Comparison of ENCODE assay signal across 12 cellular contexts in the genomic region with DNA sequence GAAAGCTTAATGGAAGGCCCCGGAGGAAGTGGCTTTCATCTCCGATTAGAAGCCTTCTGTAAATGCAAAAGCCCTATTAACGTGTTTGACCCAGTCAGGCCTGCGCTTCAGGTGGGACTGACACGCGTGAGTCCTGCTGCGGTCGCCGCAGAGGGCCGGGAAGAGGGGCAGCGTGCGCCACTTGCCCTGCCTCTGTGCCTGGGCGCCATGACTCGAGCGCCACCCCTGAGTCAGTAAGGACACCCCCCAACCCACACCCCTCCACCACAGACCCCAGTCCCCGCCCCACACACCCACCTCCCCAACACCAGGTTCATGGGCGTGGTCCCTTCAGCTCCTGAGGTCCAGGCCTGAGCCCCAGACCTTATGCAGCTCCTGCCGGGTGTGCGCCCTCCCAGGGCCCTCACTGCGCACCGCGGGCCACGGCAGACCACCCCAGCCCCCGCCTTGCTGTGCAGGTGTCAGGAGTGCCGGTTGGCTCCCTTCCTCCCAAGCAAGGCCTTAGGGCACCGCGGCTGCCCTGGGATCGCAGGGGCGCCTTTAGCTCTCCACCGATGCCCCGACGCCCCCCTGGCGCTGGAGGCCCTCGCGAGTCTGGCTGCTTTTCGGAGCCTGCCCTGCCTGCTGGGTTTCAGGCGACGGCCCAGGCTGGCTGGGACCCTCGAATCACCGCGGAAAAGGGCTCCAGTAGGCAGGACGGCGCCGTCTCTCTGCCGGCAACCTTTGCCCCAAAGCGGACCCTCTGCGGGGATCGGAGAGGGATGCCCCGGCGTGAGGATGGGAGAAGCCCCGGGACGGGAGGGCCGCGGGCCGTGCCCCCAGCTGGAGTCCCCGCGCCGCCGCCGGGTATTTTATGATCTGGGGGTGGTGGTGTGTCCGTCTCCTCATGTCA. TPM values are rescaled to one million over a fixed set of nuclear protein-coding genes. Genes with fewer than 3 reads are reported as not detected.
DNase-seq lines count a peak whose midpoint lies in the region; ATAC-seq, FAIRE-seq and TF ChIP-seq lines count a peak whose summit lies in the region.
"Had no signal": no experiment of that assay in that cellular context is flagged by ENCODE, and none has a peak within 500 bp of the region (broad histone marks: within the 10 kb centered on the region; RNA-seq: fewer than 3 reads in every experiment).

No MANE protein-coding gene starts in this region.

- peak in 1 of 2 donors; percentile 23 for TF ChIP-seq POLR2A in heart left ventricle (IDR thresholded peaks at IDR 0.05)
- peak in 1 of 2 donors; percentile 3 for TF ChIP-seq POLR2A in uterus (IDR thresholded peaks at IDR 0.05)

- H3K27me3 Mint-ChIP-seq in activated naive CD8-positive, alpha-beta T cell treated with anti-CD3 and anti-CD28 coated beads, Interleukin-2, amount 50 U/mL, for 24 hours: peaks cover 48% of the 10 kb centered on the region
- H3K27me3 Mint-ChIP-seq in activated naive CD8-positive, alpha-beta T cell treated with anti-CD3 and anti-CD28 coated beads for 36 hours: peaks cover 55% of the 10 kb centered on the region

- no peaks in the 10 kb centered on the region for H3K36me3 ChIP-seq in heart left ventricle
- no peaks in the 10 kb centered on the region for H3K36me3 ChIP-seq in pancreas
- H3K36me3 ChIP-seq in uterus: no peaks in the 10 kb centered on the region

- peaks cover 15 to 50% (median 23%) of the 10 kb centered on the region in 9 donors for H3K27me3 ChIP-seq in heart left ventricle
- no peaks in the 10 kb centered on the region for H3K27me3 ChIP-seq in pancreas
- peaks cover 0 to 13% of the 10 kb centered on the region in 2 donors for H3K27me3 ChIP-seq in uterus

- WGBS in heart left ventricle, 4 donors: 10 to 24% (median 14%) methylated on average over 16 to 61 of the region's 61 CpGs
- 11 to 17% methylated on average over 47 to 61 of the region's 61 CpGs for WGBS in pancreas, 2 donors

- peak overlapping the region; percentile 17 for H3K4me3 Mint-ChIP-seq in activated naive CD8-positive, alpha-beta T cell treated with anti-CD3 and anti-CD28 coated beads, Interleukin-2, amount 50 U/mL, for 24 hours
- H3K4me3 Mint-ChIP-seq in activated naive CD8-positive, alpha-beta T cell treated with anti-CD3 and anti-CD28 coated beads for 36 hours: no peak overlapping the region

- no peaks in the 10 kb centered on the region for H3K36me3 Mint-ChIP-seq in activated naive CD8-positive, alpha-beta T cell treated with anti-CD3 and anti-CD28 coated beads, Interleukin-2, amount 50 U/mL, for 24 hours (ENCODE audit: low read depth)
- no peaks in the 10 kb centered on the region for H3K36me3 Mint-ChIP-seq in activated naive CD8-positive, alpha-beta T cell treated with anti-CD3 and anti-CD28 coated beads for 36 hours

- no peak for DNase-seq in activated naive CD8-positive, alpha-beta T cell treated with anti-CD3 and anti-CD28 coated beads, Interleukin-2, amount 50 U/mL, for 24 hours
- no peak for DNase-seq in activated naive CD8-positive, alpha-beta T cell treated with anti-CD3 and anti-CD28 coated beads for 36 hours
- DNase-seq in heart left ventricle (peak in 1 of 5 donors; percentile 46), pancreas (peak in 1 of 6 donors; percentile 49), uterus (no peak), GM20000 (ENCODE audit: low spot score) (no peak), nucleus accumbens (lab: John Stamatoyannopoulos, UW) (no peak)

- no peak for TF ChIP-seq CTCF in heart left ventricle (IDR thresholded peaks at IDR 0.05)
- TF ChIP-seq CTCF in pancreas (IDR thresholded peaks at IDR 0.05): no peak
- TF ChIP-seq CTCF in uterus (IDR thresholded peaks at IDR 0.05): no peak
- no peak for TF ChIP-seq CTCF in GM20000 (IDR thresholded peaks at IDR 0.05; ENCODE audit: extremely low read depth, missing control alignments)

- H3K4me1 ChIP-seq in heart left ventricle: peaks cover 0 to 38% (median 19%) of the 10 kb centered on the region in 12 donors
- peaks cover 18 to 31% (median 26%) of the 10 kb centered on the region in 3 donors for H3K4me1 ChIP-seq in pancreas
- peaks cover 0 to 13% of the 10 kb centered on the region in 2 donors for H3K4me1 ChIP-seq in uterus

- H3K4me3 ChIP-seq in heart left ventricle (peak overlapping the region in 10 of 12 donors; percentile 34 to 63 (median 46)), pancreas (peak overlapping the region in 2 of 4 donors; percentile 28 to 49), uterus (peak overlapping the region; percentile 11 to 29)

- H3K4me1 Mint-ChIP-seq in activated naive CD8-positive, alpha-beta T cell treated with anti-CD3 and anti-CD28 coated beads, Interleukin-2, amount 50 U/mL, for 24 hours: peaks cover 6% of the 10 kb centered on the region
- H3K4me1 Mint-ChIP-seq in activated naive CD8-positive, alpha-beta T cell treated with anti-CD3 and anti-CD28 coated beads for 36 hours: peaks cover 3% of the 10 kb centered on the region

- FAIRE-seq in pancreas (lab: Jason Lieb, UNC): no peak
- FAIRE-seq: GM18507 had no signal

- H3K27ac Mint-ChIP-seq in activated naive CD8-positive, alpha-beta T cell treated with anti-CD3 and anti-CD28 coated beads, Interleukin-2, amount 50 U/mL, for 24 hours: no peak overlapping the region
- H3K27ac Mint-ChIP-seq in activated naive CD8-positive, alpha-beta T cell treated with anti-CD3 and anti-CD28 coated beads for 36 hours: no peak overlapping the region

- intact Hi-C loops in heart left ventricle (cut with DNase I): loop anchor here (1.0 to 10.0 kb wide), 8 partner anchors 256 to 392 kb away; no protein-coding TSS in a partner anchor
- intact Hi-C loops in pancreas (cut with DNase I): loop anchor here in 2 of 3 donors (5.0 kb wide), 2 partner anchors 255 to 325 kb away; no protein-coding TSS in a partner anchor
- intact Hi-C loops in uterus (cut with DNase I; ENCODE audit: low total_unique reads): loop anchor here (2.0 to 10.0 kb wide), 2 partner anchors 258 to 326 kb away; no protein-coding TSS in a partner anchor

- H3K9me3 Mint-ChIP-seq in activated naive CD8-positive, alpha-beta T cell treated with anti-CD3 and anti-CD28 coated beads, Interleukin-2, amount 50 U/mL, for 24 hours: no peaks in the 10 kb centered on the region
- no peaks in the 10 kb centered on the region for H3K9me3 Mint-ChIP-seq in activated naive CD8-positive, alpha-beta T cell treated with anti-CD3 and anti-CD28 coated beads for 36 hours

- H3K27ac ChIP-seq in heart left ventricle (peak overlapping the region in 6 of 12 donors; percentile 5 to 47 (median 21)), pancreas (peak overlapping the region in 1 of 4 donors; percentile 39), uterus (peak overlapping the region; percentile 22 to 45)
- H3K27ac ChIP-seq: KMS-11 had no signal

- H3K9me3 ChIP-seq in heart left ventricle (no peaks in the 10 kb centered on the region), pancreas (no peaks in the 10 kb centered on the region), uterus (no peaks in the 10 kb centered on the region)

- ATAC-seq in activated naive CD8-positive, alpha-beta T cell treated with anti-CD3 and anti-CD28 coated beads, Interleukin-2, amount 50 U/mL, for 24 hours: no peak
- peak in 3 of 4 donors; percentile 3 to 11 (median 9) for ATAC-seq in heart left ventricle
- peak in 3 of 4 donors; percentile 3 to 13 (median 4) for ATAC-seq in pancreas
- ATAC-seq in GM21723 (IDR thresholded peaks at IDR 0.05; ENCODE audit: unreplicated experiment): no peak
- ATAC-seq: activated CD4-positive, CD25-positive, alpha-beta regulatory T cell treated with anti-CD3 and anti-CD28 coated beads, Interleukin-2, amount 50 U/mL, for 24 hours; naive thymus-derived CD4-positive, alpha-beta T cell had no signal

RNA-seq across cellular contexts. Expression of gene OLFM1, which starts 0.6 kb away (rescaled TPM):
- total RNA-seq in activated naive CD8-positive, alpha-beta T cell treated with anti-CD3 and anti-CD28 coated beads for 36 hours: not detected
- total RNA-seq in heart left ventricle (10 to 100 TPM in 3 of 9 donors, 1 to 10 TPM in 6; 3.5 to 11.8 (median 8.1) TPM), pancreas (10 to 100 TPM in 1 of 6 donors, 1 to 10 TPM in 5; 5.9 to 10.4 (median 7.1) TPM), uterus (10 to 100 TPM in 3 of 4 donors, 1 to 10 TPM in 1; 8.5 to 73.9 (median 19.1) TPM)
- polyA plus RNA-seq in heart left ventricle (1 to 10 TPM; 6.5 to 8.2 TPM), pancreas (10 to 100 TPM in 1 of 2 donors, 1 to 10 TPM in 1; 7.8 to 14.1 TPM)
- polyA plus RNA-seq: naive thymus-derived CD4-positive, alpha-beta T cell had no signal

Comparison
In these comparisons a context has a peak if more than half of its experiments do, and no peak if none do; other contexts are left out.
1. ATAC-seq: peak in heart left ventricle (3 of 4) and pancreas (3 of 4); none in activated naive CD8-positive, alpha-beta T cell treated with anti-CD3 and anti-CD28 coated beads, Interleukin-2, amount 50 U/mL, for 24 hours (single experiment) and GM21723 (single experiment).